2 cellular contexts compared by ENCODE assay signal in genomic region chr19:18780631-18781030, GRCh38.
TF ChIP-seq lines count a peak whose summit lies in the region.

No MANE protein-coding gene starts in this region.

TF ChIP-seq in HEK293, 187 proteins besides CTCF, POLR2A, EP300 and RAD21:
- TF ChIP-seq ZNF560 (tag by site-specific recombination; IDR thresholded peaks at IDR 0.05; ENCODE audit: borderline replicate concordance), result no peak
- peak; percentile 48; the same call in 1 of the 2 replicates for TF ChIP-seq ZNF121 (tag by site-specific recombination; IDR thresholded peaks at IDR 0.05)
- no peak for TF ChIP-seq KLF7 (tag by site-specific recombination; IDR thresholded peaks at IDR 0.05; ENCODE audit: borderline replicate concordance)
TF ChIP-seq in HEK293: peak in this region for 1.

TF ChIP-seq in GM12878, 131 proteins besides CTCF, POLR2A, EP300 and RAD21:
- TF ChIP-seq SMC3 (IDR thresholded peaks at IDR 0.05; ENCODE audit: borderline replicate concordance, low read length) (peak; percentile 25; the same call in 1 of the 2 replicates), SMAD1 (IDR thresholded peaks at IDR 0.05; ENCODE audit: low read depth, partially characterized antibody) (no peak)
